In genomic region chr17:42537156-42537805, GRCh38 we compare ENCODE assay signal across 8 cellular contexts. TPM values are rescaled to one million over a fixed set of nuclear protein-coding genes. Genes with fewer than 3 reads are reported as not detected.
DNase-seq lines count a peak whose midpoint lies in the region; ATAC-seq and TF ChIP-seq lines count a peak whose summit lies in the region.

No MANE protein-coding gene starts in this region.

- CTCF ChIA-PET in CD4-positive, alpha-beta memory T cell (lab: Charles Lee; ENCODE audit: partially characterized antibody), result interaction anchor here (1.4 to 1.7 kb wide), 4 partner anchors 11 to 19 kb away, joined by 4 to 5 read pairs (median 4); no protein-coding TSS in a partner anchor
- CTCF ChIA-PET in RWPE1 (lab: Yijun Ruan, JAX), result no interaction called here

- 94% methylated on average over 9 of the region's 31 CpGs for WGBS in esophagus muscularis mucosa

- H3K79me2 ChIP-seq in osteoblast (ENCODE audit: insufficient read depth, low read length), result peaks cover 25% of the 10 kb centered on the region

- no peak for DNase-seq in CD4-positive, alpha-beta memory T cell
- DNase-seq in RWPE1 (ENCODE audit: low spot score), result no peak
- no peak for DNase-seq in esophagus muscularis mucosa (ENCODE audit: extremely low spot score)
- DNase-seq in osteoblast (ENCODE audit: insufficient read length, low spot score, missing footprints), result peak; percentile 62
- no peak for DNase-seq in 8988T
- DNase-seq in NCI-H82 treated with DMSO at 0.1 percent for 48 hours (lab: John Stamatoyannopoulos, UW; ENCODE audit: unreplicated experiment), result no peak

- POLR2A ChIA-PET in CD4-positive, alpha-beta memory T cell (lab: Charles Lee; ENCODE audit: partially characterized antibody), result interaction anchor here (0.6 to 2.9 kb wide), 10 partner anchors 10 to 461 kb away, joined by 3 to 28 read pairs (median 6); partner anchors contain the start of genes MLX, PSMC3IP, RETREG3 and STAT3
- POLR2A ChIA-PET in RWPE1 (lab: Yijun Ruan, JAX; ENCODE audit: low non-redundant PET), result interaction anchor here (0.6 to 1.0 kb wide), 5 partner anchors 12 to 360 kb away, joined by 3 to 9 read pairs (median 4); no protein-coding TSS in a partner anchor

- H3K4me3 ChIP-seq in CD4-positive, alpha-beta memory T cell (ENCODE audit: low read length in 2 of 2), result peak overlapping the region; percentile 43 to 57
- H3K4me3 ChIP-seq in esophagus muscularis mucosa, result peak overlapping the region; percentile 63 to 89 (median 74)
- peak overlapping the region; percentile 88 for H3K4me3 ChIP-seq in osteoblast (ENCODE audit: insufficient read depth, low read length)

- H3K4me3 Mint-ChIP-seq in CD4-positive, alpha-beta memory T cell, result peak overlapping the region; percentile 81 to 85 (median 84)

- TF ChIP-seq POLR2A in esophagus muscularis mucosa (IDR thresholded peaks at IDR 0.05; ENCODE audit: low read depth), result no peak

- intact Hi-C loops in CD4-positive, alpha-beta memory T cell (cut with micrococcal nuclease), result loop anchor here (2.0 kb wide), 1 partner anchor 18 kb away; no protein-coding TSS in a partner anchor
- intact Hi-C loops in esophagus muscularis mucosa (cut with DNase I), result no loop called here

- no peak overlapping the region for H2AFZ ChIP-seq in osteoblast (ENCODE audit: low read length)

- TF ChIP-seq CTCF in RWPE1 (conservative IDR thresholded peaks at IDR 0.05; ENCODE audit: low read depth) (no peak), esophagus muscularis mucosa (IDR thresholded peaks at IDR 0.05) (no peak), osteoblast (IDR thresholded peaks at IDR 0.05; ENCODE audit: extremely low read depth, low read depth, low read length) (no peak)

- H3K36me3 Mint-ChIP-seq in CD4-positive, alpha-beta memory T cell, result peaks cover 0 to 4% of the 10 kb centered on the region in 2 donors

- H3K4me2 ChIP-seq in osteoblast (ENCODE audit: insufficient read depth, low read length), result peak overlapping the region; percentile 99

- H3K27ac Mint-ChIP-seq in CD4-positive, alpha-beta memory T cell, result peak overlapping the region in 3 of 7 donors; percentile 55 to 76 (median 75)

- peaks cover 10% of the 10 kb centered on the region for H4K20me1 ChIP-seq in osteoblast (ENCODE audit: insufficient read depth, low read length)

- no peak overlapping the region for H3K27ac ChIP-seq in CD4-positive, alpha-beta memory T cell (ENCODE audit: low read depth, low read length)
- H3K27ac ChIP-seq in RWPE1 (peak overlapping the region; percentile 91), esophagus muscularis mucosa (replicated peaks in 1 of 4) (peak overlapping the region; percentile 86 to 98 (median 92)), osteoblast (ENCODE audit: low read depth, low read length) (peak overlapping the region; percentile 77)

- H3K9me3 Mint-ChIP-seq in CD4-positive, alpha-beta memory T cell, result no peaks in the 10 kb centered on the region

- ATAC-seq in GM19351 (IDR thresholded peaks at IDR 0.05; ENCODE audit: unreplicated experiment), result no peak
- no peak for ATAC-seq in GM18520 (IDR thresholded peaks at IDR 0.05; ENCODE audit: unreplicated experiment)

- H3K4me1 Mint-ChIP-seq in CD4-positive, alpha-beta memory T cell, result peaks cover 23 to 54% (median 36%) of the 10 kb centered on the region in 4 donors

- no peaks in the 10 kb centered on the region for H3K36me3 ChIP-seq in CD4-positive, alpha-beta memory T cell (ENCODE audit: insufficient read depth, low read length)
- H3K36me3 ChIP-seq in esophagus muscularis mucosa (peaks cover 15 to 42% (median 37%) of the 10 kb centered on the region in 4 donors), osteoblast (ENCODE audit: insufficient read depth, low read length) (peaks cover 26% of the 10 kb centered on the region)

- TF ChIP-seq EP300 in esophagus muscularis mucosa (IDR thresholded peaks at IDR 0.05), result no peak

- no peaks in the 10 kb centered on the region for H3K27me3 Mint-ChIP-seq in CD4-positive, alpha-beta memory T cell

- H3K27me3 ChIP-seq in CD4-positive, alpha-beta memory T cell (ENCODE audit: insufficient read depth, low read length), result no peaks in the 10 kb centered on the region
- H3K27me3 ChIP-seq in esophagus muscularis mucosa (no peaks in the 10 kb centered on the region), osteoblast (ENCODE audit: insufficient read depth, low read length) (no peaks in the 10 kb centered on the region)

- peaks cover 33% of the 10 kb centered on the region for H3K4me1 ChIP-seq in CD4-positive, alpha-beta memory T cell (ENCODE audit: insufficient read depth, low read length)
- H3K4me1 ChIP-seq in esophagus muscularis mucosa, result peaks cover 18 to 41% (median 34%) of the 10 kb centered on the region in 4 donors
- H3K4me1 ChIP-seq in osteoblast (ENCODE audit: insufficient read depth, low read length), result peaks cover 13% of the 10 kb centered on the region

- no peaks in the 10 kb centered on the region for H3K9me3 ChIP-seq in CD4-positive, alpha-beta memory T cell (ENCODE audit: control insufficient read depth in 1 of 2, low read length in 2 of 2)
- H3K9me3 ChIP-seq in esophagus muscularis mucosa, result no peaks in the 10 kb centered on the region
- no peaks in the 10 kb centered on the region for H3K9me3 ChIP-seq in osteoblast (ENCODE audit: low read depth, low read length)

RNA-seq across cellular contexts. Expression of gene NAGLU, which starts 1.2 kb away (rescaled TPM):
- total RNA-seq in CD4-positive, alpha-beta memory T cell, result 10 to 100 TPM; 20.6 to 22.8 TPM
- 10 to 100 TPM in 1 of 2 donors, 1 to 10 TPM in 1; 8.5 to 15.5 TPM for polyA plus RNA-seq in CD4-positive, alpha-beta memory T cell
- total RNA-seq in esophagus muscularis mucosa, result 10 to 100 TPM; 27.8 to 36.6 (median 31.8) TPM
- total RNA-seq in osteoblast, result 91.6 and 99.0 TPM in 2 replicates

RNA-seq across cellular contexts. Expression of gene HSD17B1, which starts 15.4 kb away (rescaled TPM):
- 1 to 10 TPM; 1.2 TPM for total RNA-seq in CD4-positive, alpha-beta memory T cell
- polyA plus RNA-seq in CD4-positive, alpha-beta memory T cell, result under 1 TPM; 0.07 to 0.88 TPM
- total RNA-seq in esophagus muscularis mucosa (1 to 10 TPM in 1 of 4 donors, under 1 TPM in 3; 0.13 to 2.5 (median 0.62) TPM), osteoblast (1.1 and 1.5 TPM in 2 replicates)

RNA-seq across cellular contexts. Expression of gene COASY, which starts 24.7 kb away (rescaled TPM):
- total RNA-seq in CD4-positive, alpha-beta memory T cell, result 10 to 100 TPM; 65.2 to 71.1 TPM
- polyA plus RNA-seq in CD4-positive, alpha-beta memory T cell, result 10 to 100 TPM; 44.6 to 66.0 TPM
- total RNA-seq in esophagus muscularis mucosa, result 10 to 100 TPM; 13.4 to 27.5 (median 22.4) TPM
- 13.0 and 13.4 TPM in 2 replicates for total RNA-seq in osteoblast

RNA-seq across cellular contexts. Expression of gene MLX, which starts 29.6 kb away (rescaled TPM):
- 10 to 100 TPM; 73.3 to 73.7 TPM for total RNA-seq in CD4-positive, alpha-beta memory T cell
- 10 to 100 TPM; 38.1 to 53.6 TPM for polyA plus RNA-seq in CD4-positive, alpha-beta memory T cell
- total RNA-seq in esophagus muscularis mucosa (10 to 100 TPM; 24.9 to 34.5 (median 29.3) TPM), osteoblast (43.4 and 44.8 TPM in 2 replicates)

RNA-seq across cellular contexts. Expression of gene PSMC3IP, which starts 40.2 kb away (rescaled TPM):
- 1 to 10 TPM; 3.4 to 4.5 TPM for total RNA-seq in CD4-positive, alpha-beta memory T cell
- polyA plus RNA-seq in CD4-positive, alpha-beta memory T cell, result 1 to 10 TPM in 1 of 2 donors, under 1 TPM in 1; 0.93 to 1.9 TPM
- total RNA-seq in esophagus muscularis mucosa (1 to 10 TPM; 2.2 to 5.0 (median 4.2) TPM), osteoblast (1.8 TPM in 2 replicates)
